ENCODE assay signal across 1 cellular context in the genomic region with DNA sequence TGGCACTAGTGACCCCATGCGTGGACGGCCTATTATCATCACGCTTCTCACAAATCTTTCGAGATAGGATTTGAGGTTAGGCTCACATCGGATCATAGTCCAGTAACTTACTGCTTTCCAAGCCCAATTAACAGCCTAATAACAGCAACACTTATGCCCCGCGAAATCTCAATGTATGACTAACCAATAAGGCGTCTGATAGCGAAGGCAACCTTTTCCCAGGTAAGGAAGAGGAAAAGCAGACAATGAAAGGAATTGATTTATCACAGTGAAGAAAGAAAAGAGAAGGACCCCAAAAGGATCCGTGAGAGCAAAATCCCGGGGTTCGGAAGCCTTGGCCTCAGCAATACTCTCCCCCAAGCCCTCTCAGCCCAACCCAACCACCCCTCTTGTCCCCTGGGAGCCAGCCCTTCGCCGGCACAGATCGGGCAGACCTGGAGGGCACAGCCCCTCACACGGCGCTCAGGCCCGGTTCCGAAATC.
TF ChIP-seq lines count a peak whose summit lies in the region.

No MANE protein-coding gene starts in this region.

TF ChIP-seq in SK-N-SH, 30 proteins besides CTCF, POLR2A, EP300 and RAD21 (continued from another document):
- TF ChIP-seq ZBTB33 (IDR thresholded peaks at IDR 0.05; ENCODE audit: borderline replicate concordance, low read depth) (no peak), EZH2phosphoT487 (IDR thresholded peaks at IDR 0.05; ENCODE audit: borderline replicate concordance, low read depth) (no peak), FOXM1 (IDR thresholded peaks at IDR 0.05; ENCODE audit: low read depth) (no peak), CHD2 (IDR thresholded peaks at IDR 0.05; ENCODE audit: low read length, partially characterized antibody) (no peak)
- TF ChIP-seq, protein P1, sequence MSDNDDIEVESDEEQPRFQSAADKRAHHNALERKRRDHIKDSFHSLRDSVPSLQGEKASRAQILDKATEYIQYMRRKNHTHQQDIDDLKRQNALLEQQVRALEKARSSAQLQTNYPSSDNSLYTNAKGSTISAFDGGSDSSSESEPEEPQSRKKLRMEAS (IDR thresholded peaks at IDR 0.05; ENCODE audit: low read depth), result no peak
